Comparison of ENCODE assay signal across 9 cellular contexts in genomic region chr14:89378119-89378518, GRCh38. TPM values are rescaled to one million over a fixed set of nuclear protein-coding genes. Genes with fewer than 3 reads are reported as not detected.
DNase-seq lines count a peak whose midpoint lies in the region; ATAC-seq and TF ChIP-seq lines count a peak whose summit lies in the region.
"Had no signal": no experiment of that assay in that cellular context is flagged by ENCODE, and none has a peak within 500 bp of the region (broad histone marks: within the 10 kb centered on the region; RNA-seq: fewer than 3 reads in every experiment).

No MANE protein-coding gene starts in this region.

- H3K27me3 ChIP-seq in adipocyte (replicated peaks; ENCODE audit: control insufficient read depth, insufficient read depth, low read length), result no peaks in the 10 kb centered on the region
- H3K27me3 ChIP-seq in neural cell (ENCODE audit: insufficient read depth, low read depth, low read length), result no peaks in the 10 kb centered on the region
- H3K27me3 ChIP-seq in MG63, result no peaks in the 10 kb centered on the region
- H3K27me3 ChIP-seq in uterus, result no peaks in the 10 kb centered on the region
- H3K27me3 ChIP-seq: cardiac muscle cell had no signal

- H3K4me2 ChIP-seq in neural cell (ENCODE audit: low read length), result no peak overlapping the region

- TF ChIP-seq RAD21 in neural cell (conservative IDR thresholded peaks at IDR 0.05), result no peak

- ATAC-seq in GM18519 (IDR thresholded peaks at IDR 0.05; ENCODE audit: low FRiP score, unreplicated experiment) (peak; percentile 72), HG02973 (IDR thresholded peaks at IDR 0.05; ENCODE audit: unreplicated experiment) (peak; percentile 63), GM21447 (IDR thresholded peaks at IDR 0.05; ENCODE audit: unreplicated experiment) (no peak)

- DNase-seq in adipocyte (ENCODE audit: low read depth) (peak; percentile 21), MG63 (no peak), uterus (no peak), dedifferentiated amniotic fluid mesenchymal stem cell (ENCODE audit: extremely low spot score) (no peak)

- intact Hi-C loops in uterus (cut with DNase I; ENCODE audit: low total_unique reads), result no loop called here

- H4K20me1 ChIP-seq in neural cell (ENCODE audit: insufficient read depth), result no peaks in the 10 kb centered on the region

- TF ChIP-seq EP300 in neural cell (conservative IDR thresholded peaks at IDR 0.05; ENCODE audit: poor library complexity, severe bottlenecking), result no peak

- no peak overlapping the region for H3K4me3 ChIP-seq in adipocyte (ENCODE audit: low read length)
- H3K4me3 ChIP-seq in neural cell (ENCODE audit: low read length), result no peak overlapping the region
- H3K4me3 ChIP-seq in MG63, result no peak overlapping the region
- no peak overlapping the region for H3K4me3 ChIP-seq in uterus
- H3K4me3 ChIP-seq: cardiac muscle cell had no signal

- H3K4me1 ChIP-seq in adipocyte (ENCODE audit: control insufficient read depth, insufficient read depth, low read length) (no peaks in the 10 kb centered on the region), uterus (no peaks in the 10 kb centered on the region)

- H3K9ac ChIP-seq in adipocyte (ENCODE audit: low read length), result no peak overlapping the region
- H3K9ac ChIP-seq in neural cell (ENCODE audit: low read length), result no peak overlapping the region

- no peaks in the 10 kb centered on the region for H3F3A ChIP-seq in neural cell (ENCODE audit: insufficient read depth, low read length, poor library complexity, severe bottlenecking)

- no peak for TF ChIP-seq POLR2A in uterus (IDR thresholded peaks at IDR 0.05)

- H2AFZ ChIP-seq in neural cell (ENCODE audit: low read depth, low read length), result no peak overlapping the region

- H3K79me2 ChIP-seq in neural cell (replicated peaks; ENCODE audit: insufficient read depth, low read length), result peaks cover 8% of the 10 kb centered on the region

- H3K9me2 ChIP-seq in neural cell (ENCODE audit: insufficient read depth, low read length), result no peaks in the 10 kb centered on the region

- H3K9me3 ChIP-seq in adipocyte (ENCODE audit: control insufficient read depth, low read length) (no peaks in the 10 kb centered on the region), neural cell (ENCODE audit: low read length) (no peaks in the 10 kb centered on the region), MG63 (no peaks in the 10 kb centered on the region), uterus (no peaks in the 10 kb centered on the region)

- H3K27ac ChIP-seq in neural cell (ENCODE audit: low read length) (peak overlapping the region; percentile 53), uterus (no peak overlapping the region)
- H3K27ac ChIP-seq: cardiac muscle cell had no signal

- peaks cover 7% of the 10 kb centered on the region for H3K36me3 ChIP-seq in adipocyte (ENCODE audit: control insufficient read depth, insufficient read depth, low read length, severe bottlenecking)
- no peaks in the 10 kb centered on the region for H3K36me3 ChIP-seq in neural cell (ENCODE audit: insufficient read depth, low read length)
- no peaks in the 10 kb centered on the region for H3K36me3 ChIP-seq in MG63
- no peaks in the 10 kb centered on the region for H3K36me3 ChIP-seq in uterus
- H3K36me3 ChIP-seq: cardiac muscle cell had no signal

- no peak for TF ChIP-seq CTCF in neural cell (IDR thresholded peaks at IDR 0.05; ENCODE audit: poor library complexity, severe bottlenecking)
- TF ChIP-seq CTCF in uterus (IDR thresholded peaks at IDR 0.05), result no peak

TF ChIP-seq in neural cell, 6 proteins besides CTCF, POLR2A, EP300 and RAD21:
- TF ChIP-seq EZH2 (IDR thresholded peaks at IDR 0.05; ENCODE audit: borderline replicate concordance, insufficient read depth, low read length, poor library complexity, severe bottlenecking) (no peak), REST (IDR thresholded peaks at IDR 0.05; ENCODE audit: borderline replicate concordance) (no peak), TAF1 (IDR thresholded peaks at IDR 0.05; ENCODE audit: low read depth) (no peak), SMC3 (conservative IDR thresholded peaks at IDR 0.05; ENCODE audit: poor library complexity) (no peak), MXI1 (conservative IDR thresholded peaks at IDR 0.05; ENCODE audit: poor library complexity, severe bottlenecking) (no peak), POLR2AphosphoS5 (IDR thresholded peaks at IDR 0.05) (no peak)

RNA-seq across cellular contexts. Expression of gene FOXN3, which starts 38.9 kb away (rescaled TPM):
- polyA plus RNA-seq in neural cell, result 10.3 and 13.9 TPM in 2 replicates
- 50.4 and 60.1 TPM in 2 replicates for polyA minus RNA-seq in neural cell
- total RNA-seq in MG63 (2014; rRNA removed; shearing (Covaris generic); ENCODE audit: low replicate concordance), result 1.4 and 1.6 TPM in 2 replicates
- total RNA-seq in uterus, result 100 to 1,000 TPM in 1 of 4 donors, 10 to 100 TPM in 3; 37.7 to 103 (median 74.9) TPM

Comparison
In these comparisons a context has a peak if more than half of its experiments do, and no peak if none do; other contexts are left out.
1. RNA of gene FOXN3, which starts 38.9 kb away (total RNA-seq): 37.7 to 103 TPM in uterus; 1.4 to 1.6 TPM in MG63; every median in the first group is over 10 times any median in the second.